Comparison of ENCODE assay signal across 8 cellular contexts in the genomic region with DNA sequence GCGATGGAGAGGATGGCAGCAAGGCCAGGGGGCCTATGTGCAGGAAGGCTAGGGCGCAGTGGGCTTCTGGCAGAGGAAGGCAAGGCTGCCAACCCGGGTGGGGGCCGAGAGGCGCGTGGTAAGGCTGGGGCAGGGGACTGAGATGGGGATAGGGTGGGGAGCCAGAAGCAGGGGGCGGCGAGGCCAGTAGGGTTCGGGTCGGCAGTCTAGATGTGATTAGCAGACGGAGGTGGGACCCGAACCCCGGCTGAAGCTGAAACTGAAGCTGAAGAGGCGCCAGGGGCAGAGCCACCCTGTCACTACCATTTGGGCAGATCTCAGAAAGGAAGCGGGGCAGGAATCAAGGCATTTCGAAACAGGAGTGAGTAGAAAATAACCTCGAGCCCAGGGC. TPM values are rescaled to one million over a fixed set of nuclear protein-coding genes. Genes with fewer than 3 reads are reported as not detected.
A peak's percentile ranks its signal among the peaks of the same experiment; 100 is the strongest.
DNase-seq lines count a peak whose midpoint lies in the region; ATAC-seq and TF ChIP-seq lines count a peak whose summit lies in the region.

No MANE protein-coding gene starts in this region.

- peak overlapping the region; percentile 76 for H3K27ac Mint-ChIP-seq in GM23338

- H3K36me3 ChIP-seq in GM23338 (ENCODE audit: insufficient read depth) = no peaks in the 10 kb centered on the region
- H3K36me3 ChIP-seq in MM.1S (replicated peaks; ENCODE audit: insufficient read depth, low read length) = no peaks in the 10 kb centered on the region
- no peaks in the 10 kb centered on the region for H3K36me3 ChIP-seq in osteoblast (ENCODE audit: insufficient read depth, low read length)
- peaks cover under 1% of the 10 kb centered on the region for H3K36me3 ChIP-seq in urinary bladder (ENCODE audit: insufficient read depth)

- H3K9me2 ChIP-seq in GM23338 (ENCODE audit: insufficient read depth) = no peaks in the 10 kb centered on the region
- no peaks in the 10 kb centered on the region for H3K9me2 ChIP-seq in MM.1S (replicated peaks; ENCODE audit: insufficient read depth, low read length)

- H3K4me1 Mint-ChIP-seq in GM23338 = peaks cover 16% of the 10 kb centered on the region

- peak overlapping the region; percentile 71 for H3K4me3 ChIP-seq in GM12864 (ENCODE audit: low read depth, low read length)
- peak overlapping the region; percentile 95 for H3K4me3 ChIP-seq in GM23338
- H3K4me3 ChIP-seq in MM.1S (ENCODE audit: low read length) = peak overlapping the region; percentile 79
- H3K4me3 ChIP-seq in fibroblast of villous mesenchyme (ENCODE audit: low read depth, low read length) = peak overlapping the region; percentile 93
- H3K4me3 ChIP-seq in osteoblast (ENCODE audit: insufficient read depth, low read length) = peak overlapping the region; percentile 89
- H3K4me3 ChIP-seq in urinary bladder (ENCODE audit: low read depth, low read length) = peak overlapping the region; percentile 78

- ATAC-seq in GM23338 = peak; percentile 55

- H3K27ac ChIP-seq in GM23338 (ENCODE audit: low read depth) (no peak overlapping the region), MM.1S (ENCODE audit: low read length) (peak overlapping the region; percentile 63; the same call in 1 of the 2 replicates), osteoblast (ENCODE audit: low read depth, low read length) (peak overlapping the region; percentile 83), urinary bladder (ENCODE audit: low read depth) (peak overlapping the region; percentile 86)

- H3K9me3 ChIP-seq in MM.1S (replicated peaks; ENCODE audit: insufficient read depth, low read length) (no peaks in the 10 kb centered on the region), osteoblast (ENCODE audit: low read depth, low read length) (no peaks in the 10 kb centered on the region)

- 2% methylated on average over 17 of the region's 17 CpGs for WGBS in urinary bladder

- H3K4me1 ChIP-seq in GM23338 (ENCODE audit: insufficient read depth) (no peaks in the 10 kb centered on the region; the same call in 1 of the 2 replicates), MM.1S (ENCODE audit: low read length) (0 out of 2 replicates have a peak, but pooled peaks cover 3% of the 10 kb centered on the region), osteoblast (ENCODE audit: insufficient read depth, low read length) (peaks cover 24% of the 10 kb centered on the region), urinary bladder (ENCODE audit: insufficient read depth) (no peaks in the 10 kb centered on the region)

- H3F3A ChIP-seq in GM23338 (replicated peaks; ENCODE audit: low read depth) (no peaks in the 10 kb centered on the region), MM.1S (ENCODE audit: insufficient read depth, low read length) (no peaks in the 10 kb centered on the region)

- H3K27me3 Mint-ChIP-seq in GM23338 (ENCODE audit: insufficient read depth, low read depth, poor library complexity) = peaks cover 5% of the 10 kb centered on the region

- peak overlapping the region; percentile 86 for H3K4me3 Mint-ChIP-seq in GM23338

- DNase-seq in GM12864 (ENCODE audit: low read depth) (no peak), GM23338 (ENCODE audit: low spot score) (peak; percentile 49), MM.1S (peak; percentile 18), activated T-cell treated with anti-CD3 and anti-CD28 coated beads for 4 hours (peak; percentile 7), fibroblast of villous mesenchyme (ENCODE audit: low read depth) (no peak), osteoblast (ENCODE audit: insufficient read length, low spot score, missing footprints) (peak; percentile 60), midbrain (lab: John Stamatoyannopoulos, UW) (no peak)

- H4K20me1 ChIP-seq in GM23338 (replicated peaks; ENCODE audit: insufficient read depth) = no peaks in the 10 kb centered on the region
- no peaks in the 10 kb centered on the region for H4K20me1 ChIP-seq in MM.1S (ENCODE audit: insufficient read depth, low read length)
- H4K20me1 ChIP-seq in osteoblast (ENCODE audit: insufficient read depth, low read length) = no peaks in the 10 kb centered on the region

- H3K27me3 ChIP-seq in GM23338 (ENCODE audit: insufficient read depth) (peaks cover 6% of the 10 kb centered on the region; the same call in 1 of the 2 replicates), MM.1S (replicated peaks; ENCODE audit: insufficient read depth, low read length) (no peaks in the 10 kb centered on the region), osteoblast (ENCODE audit: insufficient read depth, low read length) (no peaks in the 10 kb centered on the region)

- TF ChIP-seq CTCF in GM12864 (IDR thresholded peaks at IDR 0.05; ENCODE audit: low read depth, low read length, missing control alignments) = no peak
- no peak for TF ChIP-seq CTCF in GM23338 (conservative IDR thresholded peaks at IDR 0.05; ENCODE audit: low read depth in 2 of 2)
- TF ChIP-seq CTCF in MM.1S (IDR thresholded peaks at IDR 0.05; ENCODE audit: low read length) = no peak
- TF ChIP-seq CTCF in fibroblast of villous mesenchyme (IDR thresholded peaks at IDR 0.05; ENCODE audit: insufficient read depth, low read depth, low read length) = no peak
- no peak for TF ChIP-seq CTCF in osteoblast (IDR thresholded peaks at IDR 0.05; ENCODE audit: extremely low read depth, low read depth, low read length)

- H2AFZ ChIP-seq in GM23338 (peak overlapping the region; percentile 98), MM.1S (ENCODE audit: low read length) (peak overlapping the region; percentile 63; the same call in 1 of the 2 replicates), osteoblast (ENCODE audit: low read length) (peak overlapping the region; percentile 100)

- peak overlapping the region; percentile 76 for H3K9ac ChIP-seq in MM.1S (ENCODE audit: low read length)

- H3K4me2 ChIP-seq in GM23338 (peak overlapping the region; percentile 82), MM.1S (ENCODE audit: low read depth, low read length) (peak overlapping the region; percentile 84), osteoblast (ENCODE audit: insufficient read depth, low read length) (peak overlapping the region; percentile 97)

- H3K79me2 ChIP-seq in GM23338 (replicated peaks; ENCODE audit: insufficient read depth) = 0 out of 2 replicates have a peak, but pooled peaks cover 3% of the 10 kb centered on the region
- H3K79me2 ChIP-seq in MM.1S (ENCODE audit: low read length) = peaks cover 10% of the 10 kb centered on the region; the same call in 1 of the 2 replicates
- peaks cover 33% of the 10 kb centered on the region for H3K79me2 ChIP-seq in osteoblast (ENCODE audit: insufficient read depth, low read length)

- no peaks in the 10 kb centered on the region for H3K36me3 Mint-ChIP-seq in GM23338 (ENCODE audit: low read depth)

- H3K9me3 Mint-ChIP-seq in GM23338 = no peaks in the 10 kb centered on the region

TF ChIP-seq in GM23338, 12 proteins besides CTCF, POLR2A, EP300 and RAD21 (continues in another document):
- TF ChIP-seq STAT1 (IDR thresholded peaks at IDR 0.05; ENCODE audit: unreplicated experiment) (no peak), NANOG (IDR thresholded peaks at IDR 0.05; ENCODE audit: borderline replicate concordance) (no peak), ZNF114 (CRISPR knock-in tag; IDR thresholded peaks at IDR 0.05) (no peak), CREB1 (CRISPR knock-in tag; IDR thresholded peaks at IDR 0.05; ENCODE audit: low read depth) (no peak), POLR2AphosphoS5 (IDR thresholded peaks at IDR 0.05; ENCODE audit: low read depth) (no peak), JUNB (IDR thresholded peaks at IDR 0.05; ENCODE audit: unreplicated experiment) (no peak)
- TF ChIP-seq, protein P1, sequence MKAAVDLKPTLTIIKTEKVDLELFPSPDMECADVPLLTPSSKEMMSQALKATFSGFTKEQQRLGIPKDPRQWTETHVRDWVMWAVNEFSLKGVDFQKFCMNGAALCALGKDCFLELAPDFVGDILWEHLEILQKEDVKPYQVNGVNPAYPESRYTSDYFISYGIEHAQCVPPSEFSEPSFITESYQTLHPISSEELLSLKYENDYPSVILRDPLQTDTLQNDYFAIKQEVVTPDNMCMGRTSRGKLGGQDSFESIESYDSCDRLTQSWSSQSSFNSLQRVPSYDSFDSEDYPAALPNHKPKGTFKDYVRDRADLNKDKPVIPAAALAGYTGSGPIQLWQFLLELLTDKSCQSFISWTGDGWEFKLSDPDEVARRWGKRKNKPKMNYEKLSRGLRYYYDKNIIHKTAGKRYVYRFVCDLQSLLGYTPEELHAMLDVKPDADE (IDR thresholded peaks at IDR 0.05) = no peak

RNA-seq across cellular contexts. Expression of a gene that starts 0.5 kb away (rescaled TPM):
- 13.8 and 14.4 TPM in 2 replicates for total RNA-seq in GM23338 (2014; rRNA removed; shearing (Covaris generic))
- polyA plus RNA-seq in GM23338 (2016; fragmentation: Nextera tagmentation; extraction: Ambion mirVana) = 4.0 and 4.3 TPM in 2 replicates
- 9.3 and 12.5 TPM in 2 replicates for total RNA-seq in fibroblast of villous mesenchyme
- total RNA-seq in osteoblast = 13.0 and 13.8 TPM in 2 replicates
- total RNA-seq in urinary bladder = 12.3 TPM
- polyA plus RNA-seq in urinary bladder = 6.3 TPM

RNA-seq across cellular contexts. Expression of a gene that starts 0.8 kb away (rescaled TPM):
- 0.76 TPM in 1 of 2 replicates, not detected in the other for total RNA-seq in GM23338 (2014; rRNA removed; shearing (Covaris generic))
- 0.61 and 0.94 TPM in 2 replicates for polyA plus RNA-seq in GM23338 (2016; fragmentation: Nextera tagmentation; extraction: Ambion mirVana)
- 1.3 and 1.6 TPM in 2 replicates for total RNA-seq in fibroblast of villous mesenchyme
- total RNA-seq in osteoblast = 4.0 and 6.2 TPM in 2 replicates
- total RNA-seq in urinary bladder = 1.3 TPM
- 0.44 TPM for polyA plus RNA-seq in urinary bladder

RNA-seq across cellular contexts. Expression of a gene that starts 46.9 kb away (rescaled TPM):
- not detected in 2 replicates for total RNA-seq in GM23338 (2014; rRNA removed; shearing (Covaris generic))
- polyA plus RNA-seq in GM23338 (2016; fragmentation: Nextera tagmentation; extraction: Ambion mirVana) (0.24 TPM in 1 of 2 replicates, not detected in the other), urinary bladder (0.14 TPM)
- total RNA-seq in fibroblast of villous mesenchyme (under 0.01 TPM in 2 replicates), osteoblast (0.29 and 0.36 TPM in 2 replicates), urinary bladder (0.69 TPM)

RNA-seq across cellular contexts. Expression of a gene that starts 55.5 kb away (rescaled TPM):
- 26.3 and 31.0 TPM in 2 replicates for total RNA-seq in GM23338 (2014; rRNA removed; shearing (Covaris generic))
- 29.0 and 30.4 TPM in 2 replicates for polyA plus RNA-seq in GM23338 (2016; fragmentation: Nextera tagmentation; extraction: Ambion mirVana)
- 22.0 and 37.4 TPM in 2 replicates for total RNA-seq in fibroblast of villous mesenchyme
- 34.8 and 38.0 TPM in 2 replicates for total RNA-seq in osteoblast
- total RNA-seq in urinary bladder = 11.4 TPM
- 17.8 TPM for polyA plus RNA-seq in urinary bladder

RNA-seq across cellular contexts. Expression of a gene that starts 55.7 kb away (rescaled TPM):
- total RNA-seq in GM23338 (2014; rRNA removed; shearing (Covaris generic)) = 29.9 and 35.4 TPM in 2 replicates
- polyA plus RNA-seq in GM23338 (2016; fragmentation: Nextera tagmentation; extraction: Ambion mirVana) = 20.5 and 24.3 TPM in 2 replicates
- 17.7 and 18.1 TPM in 2 replicates for total RNA-seq in fibroblast of villous mesenchyme
- 11.6 and 13.3 TPM in 2 replicates for total RNA-seq in osteoblast
- 16.7 TPM for total RNA-seq in urinary bladder
- polyA plus RNA-seq in urinary bladder = 10.5 TPM

Comparison
In these comparisons a context has a peak if more than half of its experiments do, and no peak if none do; other contexts are left out.
1. DNase-seq: peak in GM23338 (single experiment), MM.1S (single experiment), activated T-cell treated with anti-CD3 and anti-CD28 coated beads for 4 hours (single experiment) and osteoblast (single experiment); none in GM12864 (single experiment), fibroblast of villous mesenchyme (single experiment) and midbrain (single experiment).
2. Peak in every context shown above with its lines, with median percentiles within 50 percentile points of each other: H3K4me3 ChIP-seq, H2AFZ ChIP-seq and H3K4me2 ChIP-seq.